Comparison of ENCODE assay signal across 21 cellular contexts in genomic region chr6:138424004-138424904, GRCh38. TPM values are rescaled to one million over a fixed set of nuclear protein-coding genes. Genes with fewer than 3 reads are reported as not detected.
DNase-seq lines count a peak whose midpoint lies in the region; ATAC-seq and TF ChIP-seq lines count a peak whose summit lies in the region.
"Had no signal": no experiment of that assay in that cellular context is flagged by ENCODE, and none has a peak within 500 bp of the region (broad histone marks: within the 10 kb centered on the region; RNA-seq: fewer than 3 reads in every experiment).

No MANE protein-coding gene starts in this region.

- ATAC-seq in right lobe of liver (peak in 1 of 4 donors; percentile 10), HG03520 (IDR thresholded peaks at IDR 0.05; ENCODE audit: unreplicated experiment) (no peak), Right ventricle myocardium superior (ENCODE audit: poor library complexity) (no peak)
- ATAC-seq: CD8-positive, alpha-beta T cell had no signal

- intact Hi-C loops in esophagus muscularis mucosa (cut with DNase I): no loop called here
- intact Hi-C loops in right lobe of liver (cut with DNase I): no loop called here
- intact Hi-C loops in Right ventricle myocardium superior (cut with DNase I): loop anchor here (10.0 kb wide), 1 partner anchor 341 kb away; no protein-coding TSS in a partner anchor

- H3K4me3 Mint-ChIP-seq in immature natural killer cell: no peak overlapping the region
- H3K4me3 Mint-ChIP-seq: CD8-positive, alpha-beta T cell had no signal

- TF ChIP-seq CTCF in BE2C (IDR thresholded peaks at IDR 0.05; ENCODE audit: low read depth, low read length) (no peak), esophagus muscularis mucosa (IDR thresholded peaks at IDR 0.05) (no peak), right lobe of liver (IDR thresholded peaks at IDR 0.05) (no peak)

- H3K27ac ChIP-seq in esophagus muscularis mucosa (replicated peaks in 1 of 4): no peak overlapping the region
- peak overlapping the region in 2 of 3 donors; percentile 23 to 79 for H3K27ac ChIP-seq in right lobe of liver
- H3K27ac ChIP-seq: BLaER1 had no signal

- no peaks in the 10 kb centered on the region for H3K9me3 Mint-ChIP-seq in immature natural killer cell
- H3K9me3 Mint-ChIP-seq: CD8-positive, alpha-beta T cell had no signal

- H3K4me3 ChIP-seq in BE2C (ENCODE audit: low read depth, low read length) (peak overlapping the region; percentile 31), esophagus muscularis mucosa (no peak overlapping the region), right lobe of liver (no peak overlapping the region)
- H3K4me3 ChIP-seq: BLaER1 had no signal

- H3K36me3 ChIP-seq in BE2C (no peaks in the 10 kb centered on the region), esophagus muscularis mucosa (peaks cover 0 to 18% (median 11%) of the 10 kb centered on the region in 4 donors), right lobe of liver (peaks cover 0 to 27% (median 9%) of the 10 kb centered on the region in 4 donors)

- peaks cover 0 to under 1% (median under 1%) of the 10 kb centered on the region in 3 donors for H3K36me3 Mint-ChIP-seq in immature natural killer cell

- peak; percentile 14 for DNase-seq in BE2C
- peak; percentile 60 for DNase-seq in esophagus muscularis mucosa (ENCODE audit: extremely low spot score)
- DNase-seq in right lobe of liver: no peak
- no peak for DNase-seq in immature natural killer cell
- DNase-seq in ACHN: no peak
- DNase-seq in Right ventricle myocardium superior: no peak
- DNase-seq: CD8-positive, alpha-beta T cell; DMS53; MM.1S; NCI-H1105 treated with DMSO at 0.1 percent for 48 hours; NCI-H1694 treated with DMSO at 0.1 percent for 48 hours; NCI-H2107; NCI-H510A; NCI-H748 treated with DMSO at 0.1 percent for 48 hours; NK-92 treated with Interleukin-12 subunit alpha and Interleukin-12 subunit beta, amount 100 ng/mL, for 24 hours; SHP77 treated with DMSO at 0.1 percent for 48 hours had no signal

- H3K27me3 ChIP-seq in BE2C (peaks cover 32% of the 10 kb centered on the region), esophagus muscularis mucosa (no peaks in the 10 kb centered on the region), right lobe of liver (no peaks in the 10 kb centered on the region)
- H3K27me3 ChIP-seq: BLaER1 had no signal

- TF ChIP-seq POLR2A in esophagus muscularis mucosa (IDR thresholded peaks at IDR 0.05; ENCODE audit: low read depth): no peak
- TF ChIP-seq POLR2A in right lobe of liver (IDR thresholded peaks at IDR 0.05): no peak

- H3K27me3 Mint-ChIP-seq in immature natural killer cell (ENCODE audit: low read depth in 3 of 3): peaks cover 0 to 2% (median 0%) of the 10 kb centered on the region in 3 donors

- no peaks in the 10 kb centered on the region for H3K9me3 ChIP-seq in BE2C
- no peaks in the 10 kb centered on the region for H3K9me3 ChIP-seq in esophagus muscularis mucosa
- no peaks in the 10 kb centered on the region for H3K9me3 ChIP-seq in right lobe of liver
- H3K9me3 ChIP-seq: BLaER1 had no signal

- H3K27ac Mint-ChIP-seq in immature natural killer cell: no peak overlapping the region
- H3K27ac Mint-ChIP-seq: CD8-positive, alpha-beta T cell had no signal

- in situ Hi-C loops in ACHN (cut with HindIII; ENCODE audit: low pct_ligation_motif_present, low pct_unique_long_range_greater_than_20kb, low sequenced_read_pairs): no loop called here

- H3K4me1 Mint-ChIP-seq in immature natural killer cell: peaks cover 0 to 5% of the 10 kb centered on the region in 2 donors

- H3K4me1 ChIP-seq in BE2C (no peaks in the 10 kb centered on the region), esophagus muscularis mucosa (peaks cover 10 to 19% (median 13%) of the 10 kb centered on the region in 4 donors), right lobe of liver (peaks cover 0 to 49% (median 19%) of the 10 kb centered on the region in 4 donors)
- H3K4me1 ChIP-seq: BLaER1 had no signal

- 90% methylated on average over 41 of the region's 48 CpGs for WGBS in esophagus muscularis mucosa
- WGBS in right lobe of liver (ENCODE audit: insufficient coverage, low coverage, low lambda C conversion rate, missing lambda C conversion rate): 92% methylated on average over 14 of the region's 48 CpGs

- no peak for TF ChIP-seq EP300 in esophagus muscularis mucosa (IDR thresholded peaks at IDR 0.05)

TF ChIP-seq in PFSK-1, 5 proteins besides CTCF, POLR2A, EP300 and RAD21:
- TF ChIP-seq POLR2AphosphoS5 (IDR thresholded peaks at IDR 0.05; ENCODE audit: low read depth, low read length) (peak; percentile 30; the same call in 1 of the 2 replicates), SIN3A (IDR thresholded peaks at IDR 0.05; ENCODE audit: borderline replicate concordance, insufficient read depth, low read length) (no peak), FOXP2 (optimal IDR thresholded peaks at IDR 0.05; ENCODE audit: borderline replicate concordance, extremely low read depth, extremely low read length, insufficient read depth) (no peak), TAF1 (IDR thresholded peaks at IDR 0.05; ENCODE audit: borderline replicate concordance, insufficient read depth, low read length) (no peak), REST (IDR thresholded peaks at IDR 0.05; ENCODE audit: insufficient read depth in 1 of 2, low read depth in 2 of 2, low read length in 2 of 2) (no peak)

RNA-seq across cellular contexts. Expression of gene HEBP2, which starts 20.2 kb away (rescaled TPM):
- 55.5 TPM for polyA plus RNA-seq in BE2C (2012; ENCODE audit: insufficient read depth, insufficient read length, low read depth)
- 106 TPM for polyA plus RNA-seq in PFSK-1 (2012; ENCODE audit: insufficient read length, low read depth)
- total RNA-seq in esophagus muscularis mucosa: 100 to 1,000 TPM in 2 of 4 donors, 10 to 100 TPM in 2; 90.1 to 135 (median 104) TPM
- total RNA-seq in right lobe of liver: 10 to 100 TPM; 37.3 to 69.2 (median 53.0) TPM
- 10 to 100 TPM; 22.0 to 34.5 (median 26.7) TPM for polyA plus RNA-seq in immature natural killer cell
- total RNA-seq in Right ventricle myocardium superior: 87.4 TPM

RNA-seq across cellular contexts. Expression of gene SMIM28, which starts 46.5 kb away (rescaled TPM):
- polyA plus RNA-seq in BE2C (2012; ENCODE audit: insufficient read depth, insufficient read length, low read depth): not detected
- not detected for polyA plus RNA-seq in PFSK-1 (2012; ENCODE audit: insufficient read length, low read depth)
- total RNA-seq in esophagus muscularis mucosa: under 1 TPM in 1 of 4 donors, not detected in 3; 0.50 TPM
- not detected for total RNA-seq in right lobe of liver
- polyA plus RNA-seq in immature natural killer cell: not detected
- not detected for total RNA-seq in Right ventricle myocardium superior
- total RNA-seq: CD8-positive, alpha-beta T cell; LHCN-M2; OCI-LY7 had no signal

Comparison
In these comparisons a context has a peak if more than half of its experiments do, and no peak if none do; other contexts are left out.
1. DNase-seq: peak in BE2C (single experiment) and esophagus muscularis mucosa (single experiment); none in right lobe of liver (0 of 3), immature natural killer cell (0 of 3), ACHN (single experiment) and Right ventricle myocardium superior (single experiment).
2. H3K27ac ChIP-seq: peak in right lobe of liver (2 of 3); none in esophagus muscularis mucosa (0 of 4).